8 cellular contexts compared by ENCODE assay signal in genomic region chr10:68989317-68989990, GRCh38. TPM values are rescaled to one million over a fixed set of nuclear protein-coding genes. Genes with fewer than 3 reads are reported as not detected.
A peak's percentile ranks its signal among the peaks of the same experiment; 100 is the strongest.
DNase-seq lines count a peak whose midpoint lies in the region; ATAC-seq and TF ChIP-seq lines count a peak whose summit lies in the region.

No MANE protein-coding gene starts in this region.

- peak overlapping the region; percentile 88 for H2AFZ ChIP-seq in MM.1S (ENCODE audit: low read length)

- H3K4me2 ChIP-seq in MM.1S (ENCODE audit: low read depth, low read length): peak overlapping the region; percentile 87

- DNase-seq in DMS114 treated with DMSO at 0.1 percent for 48 hours (lab: John Stamatoyannopoulos, UW; ENCODE audit: unreplicated experiment): peak; percentile 19
- DNase-seq in MM.1S: no peak
- DNase-seq in dermis blood vessel endothelial cell: peak; percentile 41
- DNase-seq in middle frontal gyrus (ENCODE audit: extremely low spot score, low spot score): no peak
- no peak for DNase-seq in activated CD4-positive, CD25-positive, alpha-beta regulatory T cell (lab: John Stamatoyannopoulos, UW)
- DNase-seq in effector CD8-positive, alpha-beta T cell (lab: John Stamatoyannopoulos, UW): no peak

- peaks cover under 1% of the 10 kb centered on the region; the same call in 1 of the 2 replicates for H3K36me3 ChIP-seq in MM.1S (replicated peaks; ENCODE audit: insufficient read depth, low read length)
- H3K36me3 ChIP-seq in muscle layer of colon (ENCODE audit: insufficient read depth, low read length): peaks cover 8% of the 10 kb centered on the region

- H3K9me2 ChIP-seq in MM.1S (replicated peaks; ENCODE audit: insufficient read depth, low read length): no peaks in the 10 kb centered on the region

- H3K27ac ChIP-seq in MM.1S (ENCODE audit: low read length) (peak overlapping the region; percentile 77; the same call in 1 of the 2 replicates), muscle layer of colon (ENCODE audit: low read depth, low read length) (peak overlapping the region; percentile 81)

- H3F3A ChIP-seq in MM.1S (ENCODE audit: insufficient read depth, low read length): peaks cover 21% of the 10 kb centered on the region

- H3K9ac ChIP-seq in MM.1S (ENCODE audit: low read length): peak overlapping the region; percentile 77
- peak overlapping the region; percentile 62 for H3K9ac ChIP-seq in muscle layer of colon (ENCODE audit: low read length)

- H4K20me1 ChIP-seq in MM.1S (ENCODE audit: insufficient read depth, low read length): no peaks in the 10 kb centered on the region

- no peaks in the 10 kb centered on the region for H3K9me3 ChIP-seq in MM.1S (replicated peaks; ENCODE audit: insufficient read depth, low read length)
- no peaks in the 10 kb centered on the region for H3K9me3 ChIP-seq in muscle layer of colon (ENCODE audit: low read length)

- H3K4me3 ChIP-seq in MM.1S (ENCODE audit: low read length) (peak overlapping the region; percentile 82), muscle layer of colon (ENCODE audit: low read depth in 1 of 2, low read length in 2 of 2) (peak overlapping the region; percentile 81 to 86)

- no peaks in the 10 kb centered on the region for H3K27me3 ChIP-seq in MM.1S (replicated peaks; ENCODE audit: insufficient read depth, low read length)
- H3K27me3 ChIP-seq in muscle layer of colon (ENCODE audit: control insufficient read depth in 1 of 2, insufficient read depth in 2 of 2, low read length in 2 of 2): no peaks in the 10 kb centered on the region

- H3K4me1 ChIP-seq in MM.1S (ENCODE audit: low read length): no peaks in the 10 kb centered on the region
- H3K4me1 ChIP-seq in muscle layer of colon (ENCODE audit: insufficient read depth, low read length): peaks cover 42% of the 10 kb centered on the region

- no peak for TF ChIP-seq CTCF in MM.1S (IDR thresholded peaks at IDR 0.05; ENCODE audit: low read length)

- H3K79me2 ChIP-seq in MM.1S (ENCODE audit: low read length): peaks cover 55% of the 10 kb centered on the region

- ATAC-seq in GM21576 (IDR thresholded peaks at IDR 0.05; ENCODE audit: unreplicated experiment): no peak

RNA-seq across cellular contexts. Expression of gene KIFBP, which starts 0.9 kb away (rescaled TPM):
- 41.9 and 55.2 TPM in 2 replicates for total RNA-seq in dermis blood vessel endothelial cell

RNA-seq across cellular contexts. Expression of gene DDX21, which starts 33.5 kb away (rescaled TPM):
- total RNA-seq in dermis blood vessel endothelial cell: 73.0 and 102 TPM in 2 replicates

Comparison
In these comparisons a context has a peak if more than half of its experiments do, and no peak if none do; other contexts are left out.
1. DNase-seq: peak in DMS114 treated with DMSO at 0.1 percent for 48 hours (single experiment) and dermis blood vessel endothelial cell (single experiment); none in MM.1S (single experiment), middle frontal gyrus (single experiment), activated CD4-positive, CD25-positive, alpha-beta regulatory T cell (0 of 4) and effector CD8-positive, alpha-beta T cell (single experiment).